ENCODE assay signal across 9 cellular contexts in genomic region chr9:133558191-133559126, GRCh38. TPM values are rescaled to one million over a fixed set of nuclear protein-coding genes. Genes with fewer than 3 reads are reported as not detected.
DNase-seq lines count a peak whose midpoint lies in the region.
"Had no signal": no experiment of that assay in that cellular context is flagged by ENCODE, and none has a peak within 500 bp of the region (broad histone marks: within the 10 kb centered on the region; RNA-seq: fewer than 3 reads in every experiment).

No MANE protein-coding gene starts in this region.

- DNase-seq in Caki2 (ENCODE audit: low read depth) (peak; percentile 18), HAP-1 (ENCODE audit: low spot score in 2 of 2) (peak; percentile 10 to 41), SK-N-MC (ENCODE audit: low read depth, low spot score) (peak; percentile 28), fibroblast of gingiva (ENCODE audit: low read depth) (peak; percentile 43), non-pigmented ciliary epithelial cell (ENCODE audit: low read depth) (peak; percentile 40), ureter (ENCODE audit: low spot score) (no peak), NCI-H748 (lab: John Stamatoyannopoulos, UW; ENCODE audit: unreplicated experiment) (no peak)
- no peak for DNase-seq in T-helper 2 cell treated with Interferon-gamma antibody and Interleukin-4, amounts not matched to agents 5 μg/mL and 100 μg/mL, for 36 hours (ENCODE audit: low spot score)

- H3K36me3 Mint-ChIP-seq in T-helper 2 cell treated with Interferon-gamma antibody and Interleukin-4, amounts not matched to agents 5 μg/mL and 100 μg/mL, for 36 hours (ENCODE audit: low read depth) = no peaks in the 10 kb centered on the region

- no peaks in the 10 kb centered on the region for H3K4me1 Mint-ChIP-seq in T-helper 2 cell treated with Interferon-gamma antibody and Interleukin-4, amounts not matched to agents 5 μg/mL and 100 μg/mL, for 36 hours (ENCODE audit: low read depth)

- H3K9me3 Mint-ChIP-seq in T-helper 2 cell treated with Interferon-gamma antibody and Interleukin-4, amounts not matched to agents 5 μg/mL and 100 μg/mL, for 36 hours = no peaks in the 10 kb centered on the region

- H3K4me3 Mint-ChIP-seq in T-helper 2 cell treated with Interferon-gamma antibody and Interleukin-4, amounts not matched to agents 5 μg/mL and 100 μg/mL, for 36 hours = no peak overlapping the region

- H3K4me3 ChIP-seq in HAP-1 (no peak overlapping the region), SK-N-MC (no peak overlapping the region)

- H3K27ac ChIP-seq in SK-N-MC = peak overlapping the region; percentile 65

- peaks cover 4% of the 10 kb centered on the region; the same call in 1 of the 2 replicates for H3K4me1 ChIP-seq in HAP-1

- no peaks in the 10 kb centered on the region for H3K27me3 Mint-ChIP-seq in T-helper 2 cell treated with Interferon-gamma antibody and Interleukin-4, amounts not matched to agents 5 μg/mL and 100 μg/mL, for 36 hours (ENCODE audit: low read depth)

- in situ Hi-C loops in Caki2 (cut with HindIII; ENCODE audit: low pct_unique_long_range_greater_than_20kb, low sequenced_read_pairs) (no loop called here), HAP-1 (cut with MboI; ENCODE audit: low sequenced_read_pairs) (no loop called here)

- H3K36me3 ChIP-seq in HAP-1 (replicated peaks) (no peaks in the 10 kb centered on the region), SK-N-MC (ENCODE audit: insufficient read depth, low read length) (no peaks in the 10 kb centered on the region)

- H3K9ac ChIP-seq in SK-N-MC (ENCODE audit: insufficient read length) = no peak overlapping the region

- H3K9me3 ChIP-seq in HAP-1 = no peaks in the 10 kb centered on the region
- no peaks in the 10 kb centered on the region for H3K9me3 ChIP-seq in SK-N-MC (ENCODE audit: low read depth, low read length)

- H3K27me3 ChIP-seq in HAP-1 (ENCODE audit: low read depth) = no peaks in the 10 kb centered on the region

- H3K27ac Mint-ChIP-seq in T-helper 2 cell treated with Interferon-gamma antibody and Interleukin-4, amounts not matched to agents 5 μg/mL and 100 μg/mL, for 36 hours = no peak overlapping the region

RNA-seq across cellular contexts. Expression of gene ADAMTSL2, which starts 24.0 kb away (rescaled TPM):
- not detected in 2 replicates for total RNA-seq in Caki2 (2014; rRNA removed; shearing (Covaris generic); ENCODE audit: low replicate concordance)
- 8.8 TPM for total RNA-seq in ureter
- total RNA-seq: NCI-H460 had no signal

RNA-seq across cellular contexts. Expression of gene MYMK, which starts 33.7 kb away (rescaled TPM):
- total RNA-seq in Caki2 (2014; rRNA removed; shearing (Covaris generic); ENCODE audit: low replicate concordance) = not detected in 2 replicates
- total RNA-seq in ureter = not detected
- total RNA-seq: NCI-H460 had no signal

RNA-seq across cellular contexts. Expression of gene FAM163B, which starts 50.7 kb away (rescaled TPM):
- total RNA-seq in Caki2 (2014; rRNA removed; shearing (Covaris generic); ENCODE audit: low replicate concordance) = not detected in 2 replicates
- total RNA-seq in ureter = not detected
- total RNA-seq: NCI-H460 had no signal

Comparison
In these comparisons a context has a peak if more than half of its experiments do, and no peak if none do; other contexts are left out.
1. DNase-seq: peak in Caki2 (single experiment), HAP-1 (2 of 2), SK-N-MC (single experiment), fibroblast of gingiva (single experiment) and non-pigmented ciliary epithelial cell (single experiment); none in T-helper 2 cell treated with Interferon-gamma antibody and Interleukin-4, amounts not matched to agents 5 μg/mL and 100 μg/mL, for 36 hours (single experiment), ureter (single experiment) and NCI-H748 (single experiment).